30 cellular contexts compared by ENCODE assay signal in the genomic region with DNA sequence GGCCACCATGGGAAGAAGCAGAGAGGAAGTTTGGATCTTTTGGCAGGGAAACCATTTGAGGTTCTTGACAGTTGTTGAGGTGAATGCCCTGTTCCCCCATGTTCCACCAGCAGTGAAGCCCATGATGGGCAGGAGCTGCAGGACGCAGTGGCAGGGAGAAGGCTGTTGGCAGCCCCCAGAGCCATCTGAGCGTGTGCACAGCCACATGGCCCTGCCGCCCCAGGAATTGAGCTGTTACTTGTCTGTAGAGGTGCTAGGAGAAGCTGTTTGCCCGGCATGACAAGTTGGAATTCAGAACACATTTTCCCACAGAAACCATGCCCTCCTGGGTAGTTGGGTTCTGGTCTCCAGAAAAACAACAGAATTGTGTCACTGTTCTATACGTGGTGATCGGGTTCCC.
"Had no signal": no experiment of that assay in that cellular context is flagged by ENCODE, and none has a peak within 500 bp of the region (broad histone marks: within the 10 kb centered on the region; RNA-seq: fewer than 3 reads in every experiment).

No MANE protein-coding gene starts in this region.

- DNase-seq: activated CD4-positive, alpha-beta memory T cell treated with anti-CD3 and anti-CD28 coated beads for 36 hours; activated CD4-positive, alpha-beta T cell treated with anti-CD3 and anti-CD28 coated beads, Interleukin-2, amount 50 U/mL, for 1 hour; activated CD8-positive, alpha-beta memory T cell treated with anti-CD3 and anti-CD28 coated beads, Interleukin-2, amount 50 U/mL, for 4 hours; activated gamma-delta T cell treated with Interleukin-2 at 50 U/mL for 16 hours; activated naive CD4-positive, alpha-beta T cell treated with anti-CD3 and anti-CD28 coated beads for 36 hours; activated naive CD8-positive, alpha-beta T cell treated with anti-CD3 and anti-CD28 coated beads, Interleukin-2, amount 50 U/mL, for 24 hours; activated T-cell treated with anti-CD3 and anti-CD28 coated beads for 4 hours; activated T-cell treated with anti-CD3 and anti-CD28 coated beads, Interleukin-2, amount 50 U/mL, for 4 hours; anterior cingulate cortex; Kasumi-1; KG1; MG63; MV-4-11; NCI-H1092; NCI-H1436 treated with DMSO at 0.1 percent for 48 hours; NCI-H1694 treated with DMSO at 0.1 percent for 48 hours; NCI-H2029; NCI-H345; NCI-H510A; NCI-H526; NCI-H748 treated with DMSO at 0.1 percent for 48 hours; NK-92 treated with Interleukin-12 subunit alpha and Interleukin-12 subunit beta, amount 100 ng/mL, for 24 hours; PC-3; Peyer's patch; RPMI8226; SW 1271; T-helper 1 cell; T-helper 2 cell; T1000 had no signal

- FAIRE-seq: TTC549 had no signal

- ATAC-seq: activated naive CD8-positive, alpha-beta T cell treated with anti-CD3 and anti-CD28 coated beads, Interleukin-2, amount 50 U/mL, for 24 hours; activated T-cell treated with anti-CD3 and anti-CD28 coated beads, Interleukin-2, amount 50 U/mL, for 4 hours; PC-3 had no signal

- H3K36me3 ChIP-seq: MG63, Peyer's patch had no signal

- H3K27me3 ChIP-seq: MG63, Peyer's patch had no signal

- H3K27ac ChIP-seq: Peyer's patch had no signal

- H3K9me3 ChIP-seq: MG63, Peyer's patch had no signal

- H3K4me3 ChIP-seq: MG63, Peyer's patch had no signal

- H3K4me1 ChIP-seq: Peyer's patch had no signal
